Comparison of ENCODE assay signal across 18 cellular contexts in genomic region chr10:85047979-85048378, GRCh38.
"Had no signal": no experiment of that assay in that cellular context is flagged by ENCODE, and none has a peak within 500 bp of the region (broad histone marks: within the 10 kb centered on the region; RNA-seq: fewer than 3 reads in every experiment).

No MANE protein-coding gene starts in this region.

- H3K36me3 ChIP-seq: SJCRH30 had no signal

- H3K4me3 ChIP-seq: SJCRH30 had no signal

- H3K4me1 ChIP-seq: SJCRH30 had no signal

- H3K9me3 ChIP-seq: SJCRH30 had no signal

- DNase-seq: KBM-7, MV-4-11, NCI-H1048, NCI-H1105, NCI-H1417, NCI-H1436 treated with DMSO at 0.1 percent for 48 hours, NCI-H1694, NCI-H187 treated with DMSO at 0.1 percent for 48 hours, NCI-H2029 treated with DMSO at 0.1 percent for 48 hours, NCI-H2171 treated with DMSO at 0.1 percent for 48 hours, NCI-H345, NCI-H446 treated with DMSO at 0.1 percent for 48 hours, NCI-H510A treated with DMSO at 0.1 percent for 48 hours, NCI-H526, NCI-H82, SHP77 treated with DMSO at 0.1 percent for 48 hours, SJCRH30 had no signal

- ATAC-seq: SK-N-SH treated with all-trans-retinoic acid at 6 μM for 48 hours had no signal

- H3K27ac ChIP-seq: SJCRH30 had no signal

- H3K27me3 ChIP-seq: SJCRH30 had no signal
